In the genomic region with DNA sequence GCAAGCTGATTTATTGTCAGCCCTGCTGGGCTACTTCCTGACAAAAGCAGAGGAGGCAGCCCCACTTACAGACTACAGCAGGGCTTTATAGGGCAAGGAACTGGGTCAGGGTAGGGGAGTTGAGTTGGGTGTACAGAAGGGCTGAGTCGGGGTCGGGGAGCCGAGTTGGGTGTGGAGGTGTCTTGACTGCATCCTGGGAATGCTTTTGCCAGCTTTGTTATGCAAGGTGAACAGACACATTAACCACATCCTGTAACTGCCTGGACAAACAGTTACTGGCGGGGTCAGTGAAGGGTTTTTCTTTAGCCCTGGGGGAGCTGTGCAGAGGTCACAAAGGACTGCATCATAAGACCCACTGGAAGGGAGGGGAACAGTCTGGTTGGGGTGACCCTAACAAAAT, we compare ENCODE assay signal across 11 cellular contexts. TPM values are rescaled to one million over a fixed set of nuclear protein-coding genes. Genes with fewer than 3 reads are reported as not detected.
A peak's percentile ranks its signal among the peaks of the same experiment; 100 is the strongest.
DNase-seq lines count a peak whose midpoint lies in the region; ATAC-seq and TF ChIP-seq lines count a peak whose summit lies in the region.
"Had no signal": no experiment of that assay in that cellular context is flagged by ENCODE, and none has a peak within 500 bp of the region (broad histone marks: within the 10 kb centered on the region; RNA-seq: fewer than 3 reads in every experiment).

No MANE protein-coding gene starts in this region.

- H3K27ac Mint-ChIP-seq in activated CD4-positive, alpha-beta T cell treated with anti-CD3 and anti-CD28 coated beads for 36 hours: peak overlapping the region; percentile 86
- no peak overlapping the region for H3K27ac Mint-ChIP-seq in activated T-helper 2 cell treated with anti-CD3 and anti-CD28 coated beads, Interferon-gamma antibody, Interleukin-2, Interleukin-4, amounts not matched to agents 10 μg/mL and 5 μg/mL and 100 μg/mL, durations not matched to agents 14 hours and 24 hours and 36 hours

- peak overlapping the region; percentile 35; the same call in 1 of the 2 replicates for H2AFZ ChIP-seq in PC-3 (ENCODE audit: low read length)

- no peaks in the 10 kb centered on the region for H3K9me3 ChIP-seq in PC-3 (ENCODE audit: low read length)
- H3K9me3 ChIP-seq: MG63, prostate gland had no signal

- peak overlapping the region; percentile 67 for H3K4me2 ChIP-seq in PC-3 (ENCODE audit: low read length)

- intact Hi-C loops in activated CD4-positive, alpha-beta T cell treated with anti-CD3 and anti-CD28 coated beads for 36 hours (cut with DNase I, micrococcal nuclease): no loop called here
- intact Hi-C loops in PC-3 (cut with micrococcal nuclease): no loop called here
- intact Hi-C loops in activated T-helper 2 cell treated with anti-CD3 and anti-CD28 coated beads, Interferon-gamma antibody, Interleukin-2, Interleukin-4, amounts not matched to agents 10 μg/mL and 5 μg/mL and 100 μg/mL, durations not matched to agents 14 hours and 24 hours and 36 hours (cut with micrococcal nuclease): loop anchor here (2.0 to 5.0 kb wide), 4 partner anchors 25 to 109 kb away; partner anchors contain the start of gene GBP5

- no peak for ATAC-seq in activated CD4-positive, alpha-beta T cell treated with anti-CD3 and anti-CD28 coated beads for 36 hours
- ATAC-seq in PC-3: peak; percentile 48; the same call in 1 of the 2 replicates
- ATAC-seq in HG03565 (IDR thresholded peaks at IDR 0.05; ENCODE audit: unreplicated experiment): no peak
- ATAC-seq: foreskin keratinocyte had no signal

- H4K20me1 ChIP-seq in PC-3 (ENCODE audit: low read length): no peaks in the 10 kb centered on the region

- no TSS peak for BruUV-seq in PC-3 (replicated peaks; lab: Mats Ljungman, UMichigan)

- H3K36me3 ChIP-seq in PC-3 (ENCODE audit: low read depth, low read length): no peaks in the 10 kb centered on the region
- H3K36me3 ChIP-seq: MG63, prostate gland had no signal

- TF ChIP-seq CTCF in PC-3 (conservative IDR thresholded peaks at IDR 0.05; ENCODE audit: low read depth, low read length): no peak
- TF ChIP-seq CTCF in fibroblast of villous mesenchyme (IDR thresholded peaks at IDR 0.05; ENCODE audit: insufficient read depth, low read depth, low read length): no peak

- H3K9me2 ChIP-seq in PC-3 (replicated peaks; ENCODE audit: low read length): 0 out of 2 replicates have a peak, but pooled peaks cover 6% of the 10 kb centered on the region

- H3K9me3 Mint-ChIP-seq in activated CD4-positive, alpha-beta T cell treated with anti-CD3 and anti-CD28 coated beads for 36 hours (ENCODE audit: low read depth): peaks cover 24% of the 10 kb centered on the region
- peaks cover 31% of the 10 kb centered on the region for H3K9me3 Mint-ChIP-seq in activated T-helper 2 cell treated with anti-CD3 and anti-CD28 coated beads, Interferon-gamma antibody, Interleukin-2, Interleukin-4, amounts not matched to agents 10 μg/mL and 5 μg/mL and 100 μg/mL, durations not matched to agents 14 hours and 24 hours and 36 hours

- peak overlapping the region; percentile 39 for H3K27ac ChIP-seq in PC-3 (ENCODE audit: low read length)
- H3K27ac ChIP-seq: foreskin keratinocyte, prostate gland had no signal

- CTCF ChIA-PET in activated CD4-positive, alpha-beta T cell treated with anti-CD3 and anti-CD28 coated beads for 36 hours (lab: Charles Lee): interaction anchor here (0.6 to 2.2 kb wide), 4 partner anchors 12 to 38 kb away, joined by 3 to 13 read pairs (median 4); no protein-coding TSS in a partner anchor
- CTCF ChIA-PET in PC-3 (lab: Charles Lee): no interaction called here

- no peak overlapping the region for H3K4me3 Mint-ChIP-seq in activated CD4-positive, alpha-beta T cell treated with anti-CD3 and anti-CD28 coated beads for 36 hours
- no peak overlapping the region for H3K4me3 Mint-ChIP-seq in activated T-helper 2 cell treated with anti-CD3 and anti-CD28 coated beads, Interferon-gamma antibody, Interleukin-2, Interleukin-4, amounts not matched to agents 10 μg/mL and 5 μg/mL and 100 μg/mL, durations not matched to agents 14 hours and 24 hours and 36 hours (ENCODE audit: low read depth)

- POLR2A ChIA-PET in activated CD4-positive, alpha-beta T cell treated with anti-CD3 and anti-CD28 coated beads for 36 hours (lab: Charles Lee): no interaction called here
- POLR2A ChIA-PET in PC-3 (lab: Charles Lee; ENCODE audit: unreplicated experiment): no interaction called here

- H3K27me3 Mint-ChIP-seq in activated CD4-positive, alpha-beta T cell treated with anti-CD3 and anti-CD28 coated beads for 36 hours: no peaks in the 10 kb centered on the region
- H3K27me3 Mint-ChIP-seq in activated T-helper 2 cell treated with anti-CD3 and anti-CD28 coated beads, Interferon-gamma antibody, Interleukin-2, Interleukin-4, amounts not matched to agents 10 μg/mL and 5 μg/mL and 100 μg/mL, durations not matched to agents 14 hours and 24 hours and 36 hours (ENCODE audit: low read depth): no peaks in the 10 kb centered on the region

- H3K79me2 ChIP-seq in PC-3 (ENCODE audit: low read length): no peaks in the 10 kb centered on the region

- no peak overlapping the region for H3K9ac ChIP-seq in PC-3 (ENCODE audit: low read length)

- no peaks in the 10 kb centered on the region for H3F3A ChIP-seq in PC-3 (ENCODE audit: low read length, unreplicated experiment)

- H3K4me3 ChIP-seq in PC-3 (ENCODE audit: low read length) (no peak overlapping the region; the same call in 1 of the 2 replicates), fibroblast of villous mesenchyme (ENCODE audit: low read depth, low read length) (no peak overlapping the region)
- H3K4me3 ChIP-seq: MG63, prostate gland had no signal

- no peaks in the 10 kb centered on the region for H3K27me3 ChIP-seq in PC-3 (ENCODE audit: low read length)
- H3K27me3 ChIP-seq: foreskin keratinocyte, MG63 had no signal

- H3K4me1 ChIP-seq in PC-3 (ENCODE audit: insufficient read depth, low read length): peaks cover 26% of the 10 kb centered on the region
- H3K4me1 ChIP-seq: prostate gland had no signal

- no peak for DNase-seq in activated CD4-positive, alpha-beta T cell treated with anti-CD3 and anti-CD28 coated beads for 36 hours
- no peak for DNase-seq in activated CD4-positive, alpha-beta T cell treated with anti-CD3 and anti-CD28 coated beads for 48 hours
- peak; percentile 57 for DNase-seq in PC-3
- DNase-seq in fibroblast of villous mesenchyme (ENCODE audit: low read depth): peak; percentile 10
- peak; percentile 28 for DNase-seq in stimulated activated CD8-positive, alpha-beta memory T cell treated with anti-CD3 and anti-CD28 coated beads, Interleukin-4, amount 100 ng/mL, for 48 hours
- no peak for DNase-seq in activated T-helper 2 cell treated with anti-CD3 and anti-CD28 coated beads, Interferon-gamma antibody, Interleukin-2, Interleukin-4, amounts not matched to agents 10 μg/mL and 5 μg/mL and 100 μg/mL, durations not matched to agents 14 hours and 24 hours and 36 hours (ENCODE audit: low spot score)
- no peak for DNase-seq in NCI-H128 (lab: John Stamatoyannopoulos, UW; ENCODE audit: unreplicated experiment)
- DNase-seq: foreskin keratinocyte, MG63 had no signal

- peaks cover 33% of the 10 kb centered on the region for H3K4me1 Mint-ChIP-seq in activated CD4-positive, alpha-beta T cell treated with anti-CD3 and anti-CD28 coated beads for 36 hours
- peaks cover 36% of the 10 kb centered on the region for H3K4me1 Mint-ChIP-seq in activated T-helper 2 cell treated with anti-CD3 and anti-CD28 coated beads, Interferon-gamma antibody, Interleukin-2, Interleukin-4, amounts not matched to agents 10 μg/mL and 5 μg/mL and 100 μg/mL, durations not matched to agents 14 hours and 24 hours and 36 hours (ENCODE audit: low read depth)

- peaks cover 17% of the 10 kb centered on the region for H3K36me3 Mint-ChIP-seq in activated CD4-positive, alpha-beta T cell treated with anti-CD3 and anti-CD28 coated beads for 36 hours (ENCODE audit: low read depth)
- H3K36me3 Mint-ChIP-seq in activated T-helper 2 cell treated with anti-CD3 and anti-CD28 coated beads, Interferon-gamma antibody, Interleukin-2, Interleukin-4, amounts not matched to agents 10 μg/mL and 5 μg/mL and 100 μg/mL, durations not matched to agents 14 hours and 24 hours and 36 hours (ENCODE audit: low read depth): peaks cover 41% of the 10 kb centered on the region

RNA-seq across cellular contexts. Expression of gene GBP5, which starts 39.1 kb away (rescaled TPM):
- 100 to 1,000 TPM; 122 to 137 TPM for total RNA-seq in activated CD4-positive, alpha-beta T cell treated with anti-CD3 and anti-CD28 coated beads for 36 hours
- not detected in 2 replicates for total RNA-seq in PC-3 (2014; rRNA removed)
- total RNA-seq in fibroblast of villous mesenchyme: under 0.01 and 0.32 TPM in 2 replicates
- total RNA-seq in activated T-helper 2 cell treated with anti-CD3 and anti-CD28 coated beads, Interferon-gamma antibody, Interleukin-2, Interleukin-4, amounts not matched to agents 10 μg/mL and 5 μg/mL and 100 μg/mL, durations not matched to agents 14 hours and 24 hours and 36 hours: 34.3 TPM in 2 replicates
- total RNA-seq: foreskin keratinocyte had no signal

RNA-seq across cellular contexts. Expression of gene GBP6, which starts 52.1 kb away (rescaled TPM):
- total RNA-seq in activated CD4-positive, alpha-beta T cell treated with anti-CD3 and anti-CD28 coated beads for 36 hours: under 1 TPM; 0.46 to 0.53 TPM
- total RNA-seq in PC-3 (2014; rRNA removed): 0.17 and 0.40 TPM in 2 replicates
- total RNA-seq in fibroblast of villous mesenchyme: under 0.01 TPM in 1 of 2 replicates, not detected in the other
- total RNA-seq in activated T-helper 2 cell treated with anti-CD3 and anti-CD28 coated beads, Interferon-gamma antibody, Interleukin-2, Interleukin-4, amounts not matched to agents 10 μg/mL and 5 μg/mL and 100 μg/mL, durations not matched to agents 14 hours and 24 hours and 36 hours: not detected in 2 replicates
- total RNA-seq: prostate gland had no signal

Comparison
In these comparisons a context has a peak if more than half of its experiments do, and no peak if none do; other contexts are left out.
1. DNase-seq: peak in PC-3 (single experiment), fibroblast of villous mesenchyme (single experiment) and stimulated activated CD8-positive, alpha-beta memory T cell treated with anti-CD3 and anti-CD28 coated beads, Interleukin-4, amount 100 ng/mL, for 48 hours (single experiment); none in activated CD4-positive, alpha-beta T cell treated with anti-CD3 and anti-CD28 coated beads for 36 hours (single experiment), activated CD4-positive, alpha-beta T cell treated with anti-CD3 and anti-CD28 coated beads for 48 hours (single experiment), activated T-helper 2 cell treated with anti-CD3 and anti-CD28 coated beads, Interferon-gamma antibody, Interleukin-2, Interleukin-4, amounts not matched to agents 10 μg/mL and 5 μg/mL and 100 μg/mL, durations not matched to agents 14 hours and 24 hours and 36 hours (single experiment) and NCI-H128 (single experiment).
2. RNA of gene GBP5, which starts 39.1 kb away (total RNA-seq): 122 to 137 TPM in activated CD4-positive, alpha-beta T cell treated with anti-CD3 and anti-CD28 coated beads for 36 hours and 34.3 TPM in activated T-helper 2 cell treated with anti-CD3 and anti-CD28 coated beads, Interferon-gamma antibody, Interleukin-2, Interleukin-4, amounts not matched to agents 10 μg/mL and 5 μg/mL and 100 μg/mL, durations not matched to agents 14 hours and 24 hours and 36 hours; not detected in PC-3 and under 0.01 to 0.32 TPM in fibroblast of villous mesenchyme; every median in the first group is over 10 times any median in the second.